In genomic region chr4:10094841-10095240, GRCh38 we compare ENCODE assay signal across 10 cellular contexts. TPM values are rescaled to one million over a fixed set of nuclear protein-coding genes. Genes with fewer than 3 reads are reported as not detected.
A peak's percentile ranks its signal among the peaks of the same experiment; 100 is the strongest.
DNase-seq lines count a peak whose midpoint lies in the region; ATAC-seq and TF ChIP-seq lines count a peak whose summit lies in the region.
"Had no signal": no experiment of that assay in that cellular context is flagged by ENCODE, and none has a peak within 500 bp of the region (broad histone marks: within the 10 kb centered on the region; RNA-seq: fewer than 3 reads in every experiment).

No MANE protein-coding gene starts in this region.

- dilution Hi-C loops in IMR-90 (cut with HindIII; ENCODE audit: low sequenced_read_pairs, unreplicated experiment) = no loop called here

- H3K4me3 Mint-ChIP-seq in activated CD8-positive, alpha-beta T cell treated with anti-CD3 and anti-CD28 coated beads, Interleukin-2, amount 10 ng/mL, durations not matched to agents 7 days and 5 days = peak overlapping the region; percentile 58
- peak overlapping the region; percentile 68 for H3K4me3 Mint-ChIP-seq in stimulated activated naive CD8-positive, alpha-beta T cell treated with anti-CD3 and anti-CD28 coated beads, Interleukin-15, Interleukin-2, amounts not matched to agents 100 ng/mL and 50 ng/mL, for 24 hours

- no peak overlapping the region for H2BK15ac ChIP-seq in IMR-90 (ENCODE audit: low read depth, low read length)

- TF ChIP-seq RAD21 in IMR-90 (IDR thresholded peaks at IDR 0.05; ENCODE audit: low read length) = no peak

- H2AFZ ChIP-seq in IMR-90 (replicated peaks; ENCODE audit: low read length, poor library complexity) = no peak overlapping the region

- no TSS peak for BruUV-seq in IMR-90 (replicated peaks; lab: Mats Ljungman, UMichigan)

- 0 out of 2 replicates have a peak overlapping the region, but pooled peaks have one; percentile 22 for H3K14ac ChIP-seq in IMR-90 (replicated peaks; ENCODE audit: low read depth, low read length)

- H4K5ac ChIP-seq in IMR-90 (ENCODE audit: low read depth, low read length) = no peak overlapping the region

- ATAC-seq in IMR-90 (ENCODE audit: low read depth) (no peak), HG02970 (IDR thresholded peaks at IDR 0.05; ENCODE audit: low FRiP score, unreplicated experiment) (no peak), GM21381 (IDR thresholded peaks at IDR 0.05; ENCODE audit: unreplicated experiment) (no peak)
- ATAC-seq in activated CD8-positive, alpha-beta T cell treated with anti-CD3 and anti-CD28 coated beads, Interleukin-2, amount 10 ng/mL, durations not matched to agents 7 days and 5 days = no peak

- peak overlapping the region; percentile 81 for H3K4ac ChIP-seq in IMR-90 (ENCODE audit: low read depth, low read length)

- H4K91ac ChIP-seq in IMR-90 (ENCODE audit: insufficient read depth, low read depth, low read length) = no peak overlapping the region

- peaks cover 26 to 94% of the 10 kb centered on the region in 2 experiments for H3K79me1 ChIP-seq in IMR-90 (ENCODE audit: low read depth in 1 of 2, low read length in 2 of 2)

- peaks cover 100% of the 10 kb centered on the region for H4K20me1 ChIP-seq in IMR-90 (ENCODE audit: insufficient read depth, low read length)

- no peak overlapping the region for H3K18ac ChIP-seq in IMR-90 (ENCODE audit: low read depth, low read length)

- peak overlapping the region; percentile 91 for H3K27ac Mint-ChIP-seq in activated CD8-positive, alpha-beta T cell treated with anti-CD3 and anti-CD28 coated beads, Interleukin-2, amount 10 ng/mL, durations not matched to agents 7 days and 5 days
- H3K27ac Mint-ChIP-seq in stimulated activated naive CD8-positive, alpha-beta T cell treated with anti-CD3 and anti-CD28 coated beads, Interleukin-15, Interleukin-2, amounts not matched to agents 100 ng/mL and 50 ng/mL, for 24 hours = peak overlapping the region; percentile 95

- no peaks in the 10 kb centered on the region for H3K9me3 Mint-ChIP-seq in activated CD8-positive, alpha-beta T cell treated with anti-CD3 and anti-CD28 coated beads, Interleukin-2, amount 10 ng/mL, durations not matched to agents 7 days and 5 days (ENCODE audit: insufficient read depth)
- H3K9me3 Mint-ChIP-seq in stimulated activated naive CD8-positive, alpha-beta T cell treated with anti-CD3 and anti-CD28 coated beads, Interleukin-15, Interleukin-2, amounts not matched to agents 100 ng/mL and 50 ng/mL, for 24 hours = no peaks in the 10 kb centered on the region

- CTCF ChIA-PET in IMR-90 (lab: Yijun Ruan, JAX) = no interaction called here
- CTCF ChIA-PET in activated CD8-positive, alpha-beta T cell treated with anti-CD3 and anti-CD28 coated beads, Interleukin-2, amount 10 ng/mL, durations not matched to agents 7 days and 5 days (lab: Charles Lee) = interaction anchor here (1.0 to 3.2 kb wide), 3 partner anchors 12 to 67 kb away, joined by 3 to 16 read pairs (median 10); no protein-coding TSS in a partner anchor

- in situ Hi-C loops in IMR-90 (cut with MboI; ENCODE audit: low sequenced_read_pairs) = loop anchor here (25.0 kb wide), 2 partner anchors 92 to 1658 kb away; partner anchors contain the start of genes ACOX3 and TRMT44

- peak overlapping the region; percentile 73 for H2BK120ac ChIP-seq in IMR-90 (ENCODE audit: low read depth, low read length)

- H3K9ac ChIP-seq in IMR-90 (ENCODE audit: low read depth, low read length) = peak overlapping the region; percentile 56; the same call in 1 of the 2 replicates

- H3K4me1 ChIP-seq in IMR-90 (ENCODE audit: control insufficient read depth, insufficient read depth, low read length) (peaks cover 60% of the 10 kb centered on the region), left ventricle myocardium inferior (peaks cover 95% of the 10 kb centered on the region), testis (peaks cover 31% of the 10 kb centered on the region)

- H3K27ac ChIP-seq in IMR-90 (ENCODE audit: insufficient read depth, low read length) (peak overlapping the region; percentile 91), left ventricle myocardium inferior (replicated peaks) (peak overlapping the region; percentile 83), testis (no peak overlapping the region)

- no peak overlapping the region for H2BK20ac ChIP-seq in IMR-90 (ENCODE audit: low read depth, low read length)

- TF ChIP-seq POLR2A in IMR-90 (IDR thresholded peaks at IDR 0.05; ENCODE audit: low read depth, low read length) (no peak), testis (IDR thresholded peaks at IDR 0.05) (no peak)

- intact Hi-C loops in IMR-90 (cut with micrococcal nuclease) = loop anchor here (2.0 to 5.0 kb wide), 2 partner anchors 20 to 48 kb away; no protein-coding TSS in a partner anchor
- intact Hi-C loops in left ventricle myocardium inferior (cut with micrococcal nuclease) = no loop called here
- intact Hi-C loops in testis (cut with DNase I; ENCODE audit: low total_unique reads) = no loop called here

- peaks cover 96% of the 10 kb centered on the region for H3K36me3 Mint-ChIP-seq in activated CD8-positive, alpha-beta T cell treated with anti-CD3 and anti-CD28 coated beads, Interleukin-2, amount 10 ng/mL, durations not matched to agents 7 days and 5 days (ENCODE audit: low read depth)
- H3K36me3 Mint-ChIP-seq in stimulated activated naive CD8-positive, alpha-beta T cell treated with anti-CD3 and anti-CD28 coated beads, Interleukin-15, Interleukin-2, amounts not matched to agents 100 ng/mL and 50 ng/mL, for 24 hours (ENCODE audit: low read depth) = peaks cover 82% of the 10 kb centered on the region

- TF ChIP-seq CTCF in IMR-90 (conservative IDR thresholded peaks at IDR 0.05; ENCODE audit: low read depth, low read length) (no peak), left ventricle myocardium inferior (IDR thresholded peaks at IDR 0.05; ENCODE audit: borderline replicate concordance) (no peak), testis (IDR thresholded peaks at IDR 0.05) (no peak)

- H3K27me3 ChIP-seq in IMR-90 (ENCODE audit: control insufficient read depth, insufficient read depth, low read length) (no peaks in the 10 kb centered on the region), left ventricle myocardium inferior (ENCODE audit: low read depth) (no peaks in the 10 kb centered on the region), testis (no peaks in the 10 kb centered on the region)

- H3K56ac ChIP-seq in IMR-90 (ENCODE audit: extremely low read depth, insufficient read depth, low read length) = no peak overlapping the region

- H3K23ac ChIP-seq in IMR-90 (ENCODE audit: low read depth, low read length) = no peak overlapping the region

- H3K36me3 ChIP-seq in IMR-90 (ENCODE audit: control insufficient read depth, insufficient read depth, low read length) = peaks cover 92% of the 10 kb centered on the region
- H3K36me3 ChIP-seq in left ventricle myocardium inferior = peaks cover 64% of the 10 kb centered on the region
- H3K36me3 ChIP-seq in testis (ENCODE audit: low read depth, missing control alignments) = no peaks in the 10 kb centered on the region

- H2AK5ac ChIP-seq in IMR-90 (ENCODE audit: low read depth, low read length) = peak overlapping the region; percentile 68; the same call in 1 of the 2 replicates

- peak overlapping the region; percentile 85 for H2BK5ac ChIP-seq in IMR-90 (ENCODE audit: low read depth, low read length, poor library complexity, severe bottlenecking)

- DNase-seq in IMR-90 (no peak), left ventricle myocardium inferior (no peak), testis (no peak)
- DNase-seq in activated CD8-positive, alpha-beta T cell treated with anti-CD3 and anti-CD28 coated beads, Interleukin-2, amount 10 ng/mL, durations not matched to agents 7 days and 5 days = no peak
- DNase-seq: effector CD8-positive, alpha-beta T cell; NCI-H774; nucleus accumbens had no signal

- no peaks in the 10 kb centered on the region for H3K27me3 Mint-ChIP-seq in activated CD8-positive, alpha-beta T cell treated with anti-CD3 and anti-CD28 coated beads, Interleukin-2, amount 10 ng/mL, durations not matched to agents 7 days and 5 days (ENCODE audit: low read depth)
- H3K27me3 Mint-ChIP-seq in stimulated activated naive CD8-positive, alpha-beta T cell treated with anti-CD3 and anti-CD28 coated beads, Interleukin-15, Interleukin-2, amounts not matched to agents 100 ng/mL and 50 ng/mL, for 24 hours = no peaks in the 10 kb centered on the region

- H3K4me1 Mint-ChIP-seq in activated CD8-positive, alpha-beta T cell treated with anti-CD3 and anti-CD28 coated beads, Interleukin-2, amount 10 ng/mL, durations not matched to agents 7 days and 5 days (ENCODE audit: low read depth) = peaks cover 94% of the 10 kb centered on the region
- peaks cover 91% of the 10 kb centered on the region for H3K4me1 Mint-ChIP-seq in stimulated activated naive CD8-positive, alpha-beta T cell treated with anti-CD3 and anti-CD28 coated beads, Interleukin-15, Interleukin-2, amounts not matched to agents 100 ng/mL and 50 ng/mL, for 24 hours (ENCODE audit: low read depth)

- H4K8ac ChIP-seq in IMR-90 (ENCODE audit: low read depth in 2 of 2, low read length in 2 of 2) = peak overlapping the region in 1 of 2 experiments; percentile 48; a peak in 3 of 4 replicates

- peaks cover 55% of the 10 kb centered on the region for H3K9me1 ChIP-seq in IMR-90 (ENCODE audit: insufficient read depth, low read length)

- H3K4me3 ChIP-seq in IMR-90 (ENCODE audit: insufficient read depth, low read depth, low read length) (no peak overlapping the region), left ventricle myocardium inferior (no peak overlapping the region), testis (no peak overlapping the region)

- no peak overlapping the region for H3K4me2 ChIP-seq in IMR-90 (ENCODE audit: low read depth, low read length)

- H3K9me3 ChIP-seq in IMR-90 (ENCODE audit: control insufficient read depth, insufficient read depth, low read length) = no peaks in the 10 kb centered on the region
- H3K9me3 ChIP-seq in left ventricle myocardium inferior (replicated peaks) = no peaks in the 10 kb centered on the region
- H3K9me3 ChIP-seq in testis = no peaks in the 10 kb centered on the region

- WGBS in IMR-90 (ENCODE audit: extremely low coverage in 2 of 2, insufficient read length in 1 of 2), 2 experiments = 92% methylated on average over 4 of the region's 13 CpGs; no CpG with 5 or more reads in 1 of the 2 experiments
- whole genome bisulfite sequencing in testis, 2 donors = 85 to 95% methylated on average over 13 of the region's 13 CpGs

- POLR2A ChIA-PET in IMR-90 (lab: Charles Lee; ENCODE audit: unreplicated experiment) = no interaction called here
- POLR2A ChIA-PET in activated CD8-positive, alpha-beta T cell treated with anti-CD3 and anti-CD28 coated beads, Interleukin-2, amount 10 ng/mL, durations not matched to agents 7 days and 5 days (lab: Charles Lee) = interaction anchor here (1.8 to 4.5 kb wide), 3 partner anchors 12 to 23 kb away, joined by 4 to 48 read pairs (median 7); partner anchors contain the start of gene WDR1

- H2AK9ac ChIP-seq in IMR-90 (replicated peaks; ENCODE audit: low read depth, low read length, poor library complexity) = peak overlapping the region; percentile 38

RNA-seq across cellular contexts. Expression of gene WDR1, which starts 21.8 kb away (rescaled TPM):
- total RNA-seq in IMR-90 (2012; rRNA removed) = 782 and 992 TPM in 2 replicates
- 725 and 739 TPM in 2 replicates for polyA plus RNA-seq in IMR-90 (2012; rRNA removed)
- polyA plus RNA-seq in IMR-90 (2012; cell fraction: cytosol; rRNA removed) = 709 and 1,014 TPM in 2 replicates
- polyA plus RNA-seq in IMR-90 (2012; cell fraction: nucleus; rRNA removed; ENCODE audit: low replicate concordance) = 487 and 886 TPM in 2 replicates
- total RNA-seq in activated CD8-positive, alpha-beta T cell treated with anti-CD3 and anti-CD28 coated beads, Interleukin-2, amount 10 ng/mL, durations not matched to agents 7 days and 5 days = 100 to 1,000 TPM; 516 to 550 TPM
- total RNA-seq in left ventricle myocardium inferior = 157 TPM
- 100 to 1,000 TPM; 165 to 168 TPM for total RNA-seq in testis
- 295 TPM for polyA plus RNA-seq in testis (ENCODE audit: insufficient read depth, low read depth, low replicate concordance)

Comparison
In these comparisons a context has a peak if more than half of its experiments do, and no peak if none do; other contexts are left out.
1. H3K27ac ChIP-seq: peak in IMR-90 (single experiment) and left ventricle myocardium inferior (single experiment); none in testis (0 of 2).